In the genomic region with DNA sequence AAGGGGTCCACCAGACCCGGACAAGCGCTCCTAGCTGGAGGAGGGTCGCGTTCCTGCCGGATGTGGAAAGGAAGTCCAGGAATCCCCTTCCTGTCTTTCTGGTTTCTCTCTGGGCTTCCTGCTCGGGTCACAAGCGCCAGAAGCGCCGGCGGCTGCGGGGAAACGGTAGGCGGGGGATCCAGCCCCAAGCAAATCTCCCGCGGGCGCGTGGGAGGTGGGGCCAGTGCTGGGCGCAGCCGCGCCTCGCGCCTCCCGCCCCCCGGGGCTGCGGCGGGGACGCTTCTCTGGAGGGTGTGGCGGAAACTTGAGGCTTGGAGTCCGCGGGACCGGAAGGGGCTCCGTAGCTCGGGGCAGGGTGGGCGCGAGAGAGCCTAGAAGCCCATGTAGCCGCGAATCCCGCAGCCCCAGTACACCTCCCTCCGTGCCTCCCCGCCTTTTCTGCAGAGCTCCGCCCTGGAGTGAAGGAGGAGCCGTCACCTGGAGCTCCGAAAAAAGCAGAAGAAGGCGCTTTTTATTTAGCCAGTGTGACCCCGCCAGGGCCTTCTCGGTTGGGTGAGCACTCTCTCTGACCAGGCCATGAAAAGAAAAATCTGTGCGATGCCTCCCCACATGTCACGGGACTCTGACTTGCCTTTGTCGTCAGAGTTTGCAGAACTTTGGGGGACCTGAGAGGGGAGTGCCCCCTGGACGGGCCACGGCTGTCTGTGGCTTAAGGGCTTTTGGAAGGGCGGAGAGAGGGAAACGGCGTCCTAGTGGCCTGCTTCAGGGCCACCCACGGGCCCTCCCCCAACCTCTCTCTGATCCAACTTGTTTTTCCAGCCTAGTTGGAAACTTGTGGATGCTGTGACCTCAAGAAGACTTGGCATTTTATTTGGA, we compare ENCODE assay signal across 8 cellular contexts. TPM values are rescaled to one million over a fixed set of nuclear protein-coding genes. Genes with fewer than 3 reads are reported as not detected.
DNase-seq lines count a peak whose midpoint lies in the region; ATAC-seq and TF ChIP-seq lines count a peak whose summit lies in the region.

No MANE protein-coding gene starts in this region.

- H3K36me3 Mint-ChIP-seq in Caco-2 (ENCODE audit: insufficient read depth, unreplicated experiment), result peaks cover 8% of the 10 kb centered on the region

- intact Hi-C loops in Caco-2 (cut with micrococcal nuclease; ENCODE audit: unreplicated experiment), result loop anchor here (1.0 to 2.0 kb wide), 2 partner anchors 10 to 47 kb away; no protein-coding TSS in a partner anchor

- POLR2A ChIA-PET in Caco-2 (lab: Charles Lee), result interaction anchor here (0.5 to 1.0 kb wide), 4 partner anchors 8 to 564 kb away, joined by 3 read pairs; partner anchors contain the start of genes CLEC2D and GABARAPL1

- H3K4me1 Mint-ChIP-seq in Caco-2 (ENCODE audit: low read depth, unreplicated experiment), result peaks cover 40% of the 10 kb centered on the region

- H3K27ac Mint-ChIP-seq in Caco-2 (ENCODE audit: unreplicated experiment), result peak overlapping the region; percentile 96

- H3K4me3 ChIP-seq in Caco-2 (ENCODE audit: low read depth, low read length) (peak overlapping the region; percentile 51), OCI-LY3 (ENCODE audit: low read length) (peak overlapping the region; percentile 80), esophagus (ENCODE audit: low read depth in 1 of 2, low read length in 2 of 2) (peak overlapping the region; percentile 68 to 72), muscle layer of colon (ENCODE audit: low read depth in 1 of 2, low read length in 2 of 2) (peak overlapping the region; percentile 47 to 72)

- H3K27ac ChIP-seq in OCI-LY3 (ENCODE audit: low read length) (peak overlapping the region; percentile 98), esophagus (ENCODE audit: low read depth in 2 of 2, low read length in 1 of 2) (peak overlapping the region; percentile 92), muscle layer of colon (ENCODE audit: low read depth, low read length) (peak overlapping the region; percentile 79)

- 0% methylated on average over 53 to 55 of the region's 55 CpGs for WGBS in esophagus, 2 donors

- H4K20me1 ChIP-seq in OCI-LY3 (ENCODE audit: insufficient read depth, low read length), result no peaks in the 10 kb centered on the region

- H3K4me3 Mint-ChIP-seq in Caco-2 (ENCODE audit: unreplicated experiment), result peak overlapping the region; percentile 98

- 0 out of 2 replicates have a peak, but pooled peaks cover 1% of the 10 kb centered on the region for H3K36me3 ChIP-seq in Caco-2 (ENCODE audit: control insufficient read depth, insufficient read depth, low read length)
- peaks cover 25% of the 10 kb centered on the region for H3K36me3 ChIP-seq in OCI-LY3 (replicated peaks; ENCODE audit: low read depth, low read length)
- H3K36me3 ChIP-seq in esophagus (ENCODE audit: control insufficient read depth in 2 of 2, insufficient read depth in 2 of 2, low read length in 1 of 2), result no peaks in the 10 kb centered on the region
- H3K36me3 ChIP-seq in muscle layer of colon (ENCODE audit: insufficient read depth, low read length), result no peaks in the 10 kb centered on the region

- H3K4me2 ChIP-seq in OCI-LY3 (ENCODE audit: low read length), result peak overlapping the region; percentile 99

- TF ChIP-seq CTCF in Caco-2 (IDR thresholded peaks at IDR 0.05; ENCODE audit: insufficient read depth in 1 of 2, low read depth in 1 of 2, low read length in 1 of 2, severe bottlenecking in 1 of 2, unreplicated experiment in 1 of 2), result no peak
- no peak for TF ChIP-seq CTCF in OCI-LY3 (IDR thresholded peaks at IDR 0.05; ENCODE audit: low read depth, low read length)

- no peaks in the 10 kb centered on the region for H3K27me3 ChIP-seq in Caco-2 (replicated peaks; ENCODE audit: control insufficient read depth, insufficient read depth, low read length)
- H3K27me3 ChIP-seq in OCI-LY3 (ENCODE audit: low read depth, low read length), result no peaks in the 10 kb centered on the region
- H3K27me3 ChIP-seq in esophagus (ENCODE audit: control insufficient read depth in 1 of 2, insufficient read depth in 2 of 2, low read length in 2 of 2), result no peaks in the 10 kb centered on the region
- no peaks in the 10 kb centered on the region for H3K27me3 ChIP-seq in muscle layer of colon (ENCODE audit: control insufficient read depth in 1 of 2, insufficient read depth in 2 of 2, low read length in 2 of 2)

- 0 out of 2 replicates have a peak, but pooled peaks cover 8% of the 10 kb centered on the region for H3K9me3 ChIP-seq in Caco-2
- H3K9me3 ChIP-seq in OCI-LY3 (ENCODE audit: insufficient read depth, low read length), result peaks cover 4% of the 10 kb centered on the region; the same call in 1 of the 2 replicates
- no peaks in the 10 kb centered on the region for H3K9me3 ChIP-seq in esophagus (ENCODE audit: control insufficient read depth in 2 of 2, insufficient read depth in 1 of 2, low read depth in 1 of 2, low read length in 1 of 2)
- no peaks in the 10 kb centered on the region for H3K9me3 ChIP-seq in muscle layer of colon (ENCODE audit: low read length)

- DNase-seq in Caco-2 (peak; percentile 93 to 94), HPDE6-E6E7 (ENCODE audit: extremely low spot score) (peak; percentile 54), activated T-cell treated with anti-CD3 and anti-CD28 coated beads for 4 hours (peak; percentile 73)
- DNase-seq in stimulated activated CD8-positive, alpha-beta memory T cell treated with anti-CD3 and anti-CD28 coated beads, Interleukin-7, amount 100 ng/mL, for 24 hours (ENCODE audit: low read depth), result peak; percentile 77

- CTCF ChIA-PET in Caco-2 (lab: Charles Lee), result interaction anchor here (0.5 to 1.8 kb wide), 4 partner anchors 10 to 489 kb away, joined by 3 to 16 read pairs (median 6); no protein-coding TSS in a partner anchor

- ATAC-seq in GM19468 (IDR thresholded peaks at IDR 0.05; ENCODE audit: extremely low read depth, unreplicated experiment), result peak; percentile 49

- H3K4me1 ChIP-seq in Caco-2 (peaks cover 24% of the 10 kb centered on the region), OCI-LY3 (ENCODE audit: low read length) (peaks cover 71% of the 10 kb centered on the region), esophagus (ENCODE audit: control insufficient read depth in 2 of 2, insufficient read depth in 2 of 2, low read length in 1 of 2) (peaks cover 0 to 3% of the 10 kb centered on the region in 2 donors), muscle layer of colon (ENCODE audit: insufficient read depth, low read length) (peaks cover 6% of the 10 kb centered on the region)

- TSS peak; percentile 55 for BruUV-seq in Caco-2 (replicated peaks; lab: Mats Ljungman, UMichigan)

- H3K9ac ChIP-seq in OCI-LY3 (ENCODE audit: low read length) (peak overlapping the region; percentile 99), muscle layer of colon (ENCODE audit: low read length) (peak overlapping the region; percentile 68)

- H3K79me2 ChIP-seq in OCI-LY3 (ENCODE audit: low read length), result peaks cover 22% of the 10 kb centered on the region

- no peak overlapping the region for H2AFZ ChIP-seq in OCI-LY3 (ENCODE audit: low read depth, low read length)

- no peaks in the 10 kb centered on the region for H3K27me3 Mint-ChIP-seq in Caco-2 (ENCODE audit: insufficient read depth, unreplicated experiment)

- H3K9me3 Mint-ChIP-seq in Caco-2 (ENCODE audit: unreplicated experiment), result peaks cover 26% of the 10 kb centered on the region

RNA-seq across cellular contexts. Expression of gene CLEC2D, which starts 21.4 kb away (rescaled TPM):
- total RNA-seq in Caco-2 (2022), result 6.6 and 8.5 TPM in 2 replicates
- polyA plus RNA-seq in esophagus, result 1 to 10 TPM; 1.8 to 5.2 TPM

RNA-seq across cellular contexts. Expression of gene KLRB1, which starts 40.3 kb away (rescaled TPM):
- not detected in 2 replicates for total RNA-seq in Caco-2 (2022)
- polyA plus RNA-seq in esophagus, result under 1 TPM; 0.73 to 0.81 TPM

Comparison
In these comparisons a context has a peak if more than half of its experiments do, and no peak if none do; other contexts are left out.
1. Peak in every context shown above with its lines: DNase-seq, ATAC-seq, H3K4me3 ChIP-seq and H3K27ac ChIP-seq.